2 cellular contexts compared by ENCODE assay signal in genomic region chr12:80272516-80272915, GRCh38.
TF ChIP-seq lines count a peak whose summit lies in the region.

No MANE protein-coding gene starts in this region.

TF ChIP-seq in IMR-90, 13 proteins besides CTCF, POLR2A, EP300 and RAD21 (continued from another document):
- TF ChIP-seq MXI1 (IDR thresholded peaks at IDR 0.05; ENCODE audit: borderline replicate concordance, low read depth, low read length) (no peak), CEBPB (IDR thresholded peaks at IDR 0.05; ENCODE audit: low read depth, low read length) (no peak), SMC3 (IDR thresholded peaks at IDR 0.05; ENCODE audit: low read depth, low read length) (no peak), RCOR1 (IDR thresholded peaks at IDR 0.05; ENCODE audit: insufficient replicate concordance, low read length) (no peak), MAFK (IDR thresholded peaks at IDR 0.05; ENCODE audit: low read depth, low read length) (no peak), NFE2L2 (IDR thresholded peaks at IDR 0.05; ENCODE audit: low read depth, low read length) (no peak), USF2 (IDR thresholded peaks at IDR 0.05; ENCODE audit: low read depth, low read length) (no peak), CHD1 (IDR thresholded peaks at IDR 0.05; ENCODE audit: low read depth, low read length) (no peak), FOS (IDR thresholded peaks at IDR 0.05; ENCODE audit: low read depth, low read length) (no peak), BHLHE40 (IDR thresholded peaks at IDR 0.05; ENCODE audit: low read depth, low read length) (no peak), ELK1 (IDR thresholded peaks at IDR 0.05; ENCODE audit: borderline replicate concordance, low read depth, low read length) (no peak)

TF ChIP-seq in SK-N-SH, 30 proteins besides CTCF, POLR2A, EP300 and RAD21 (continued from another document):
- TF ChIP-seq IRF3 (IDR thresholded peaks at IDR 0.05; ENCODE audit: low read depth, low read length) (no peak), FOXJ3 (CRISPR knock-in tag; IDR thresholded peaks at IDR 0.05) (no peak), RCOR1 (IDR thresholded peaks at IDR 0.05; ENCODE audit: low read length) (no peak)
